Comparison of ENCODE assay signal across 1 cellular context in the genomic region with DNA sequence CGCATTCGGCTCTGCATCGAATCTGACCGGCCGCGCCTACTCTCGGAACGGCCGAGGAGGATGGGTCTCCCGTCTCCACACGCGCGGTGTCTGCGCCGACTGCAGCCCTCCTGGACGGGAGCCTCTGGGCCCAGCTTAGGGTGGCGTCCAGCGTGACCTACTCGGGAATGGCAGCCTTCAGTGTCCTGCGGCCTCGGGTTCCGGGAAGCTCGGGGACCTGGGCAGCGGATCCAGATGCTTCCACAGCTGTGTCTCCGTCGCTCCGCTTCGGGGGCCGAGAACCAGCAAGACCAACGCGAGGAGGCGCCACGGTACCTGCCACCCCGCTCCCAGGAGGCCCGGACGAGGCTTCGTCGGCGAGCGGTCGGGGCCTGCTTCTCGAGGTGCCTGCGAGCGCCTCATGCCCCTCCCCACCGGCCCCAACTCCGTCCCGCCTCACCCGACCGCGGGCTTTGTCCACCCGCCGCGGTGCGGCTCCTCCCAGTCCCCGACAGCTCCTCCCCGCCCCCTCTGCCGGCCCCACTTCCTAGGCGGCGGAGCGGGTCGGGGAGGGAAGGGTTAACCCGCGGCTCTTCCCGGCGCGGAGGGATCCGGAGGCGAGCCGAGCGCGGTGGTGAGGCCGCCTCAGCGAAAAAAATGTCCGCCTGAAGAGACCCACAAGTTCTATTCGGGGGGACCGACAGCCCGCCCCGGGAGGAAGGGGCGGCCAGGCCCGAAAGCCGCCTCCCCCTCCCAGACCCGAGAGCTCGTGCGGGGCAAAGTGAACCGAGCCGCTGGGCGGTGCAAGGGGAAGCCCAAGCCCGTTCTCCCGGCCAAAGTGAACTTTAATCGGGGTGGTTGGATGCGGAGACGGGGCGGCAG.
TF ChIP-seq lines count a peak whose summit lies in the region.

A gene (plus strand): TSS at position 599 of the 861 bp plus-strand sequence. CDS start 1,270 bp downstream, outside the sequence.

TF ChIP-seq in K562, 482 proteins besides CTCF, POLR2A, EP300 and RAD21 (continued from another document and continues in another):
- TF ChIP-seq, protein P1, sequence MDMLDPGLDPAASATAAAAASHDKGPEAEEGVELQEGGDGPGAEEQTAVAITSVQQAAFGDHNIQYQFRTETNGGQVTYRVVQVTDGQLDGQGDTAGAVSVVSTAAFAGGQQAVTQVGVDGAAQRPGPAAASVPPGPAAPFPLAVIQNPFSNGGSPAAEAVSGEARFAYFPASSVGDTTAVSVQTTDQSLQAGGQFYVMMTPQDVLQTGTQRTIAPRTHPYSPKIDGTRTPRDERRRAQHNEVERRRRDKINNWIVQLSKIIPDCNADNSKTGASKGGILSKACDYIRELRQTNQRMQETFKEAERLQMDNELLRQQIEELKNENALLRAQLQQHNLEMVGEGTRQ (CRISPR knock-in tag; IDR thresholded peaks at IDR 0.05): no peak
- no peak; the same call in 1 of the 2 replicates for TF ChIP-seq NR2C2 (CRISPR knock-in tag; IDR thresholded peaks at IDR 0.05)
- peak; percentile 76 for TF ChIP-seq NR2C2 (tag; IDR thresholded peaks at IDR 0.05)
- TF ChIP-seq NCOA2 (IDR thresholded peaks at IDR 0.05; ENCODE audit: partially characterized antibody in 2 of 2): no peak
- TF ChIP-seq FOXA3 (CRISPR knock-in tag; conservative IDR thresholded peaks at IDR 0.05 in 1 of 2, IDR thresholded peaks at IDR 0.05 in 1 of 2): no peak
- no peak for TF ChIP-seq HEY1 (CRISPR knock-in tag; IDR thresholded peaks at IDR 0.05; ENCODE audit: borderline replicate concordance)
- TF ChIP-seq ZBED1 (IDR thresholded peaks at IDR 0.05): 0 out of 2 replicates have a peak, but pooled peaks have one; percentile 14
- 0 out of 4 replicates have a peak, but pooled peaks of 1 of the 2 experiments have one; percentile 35 for TF ChIP-seq TRIM24 (IDR thresholded peaks at IDR 0.05)
- TF ChIP-seq, protein P2, sequence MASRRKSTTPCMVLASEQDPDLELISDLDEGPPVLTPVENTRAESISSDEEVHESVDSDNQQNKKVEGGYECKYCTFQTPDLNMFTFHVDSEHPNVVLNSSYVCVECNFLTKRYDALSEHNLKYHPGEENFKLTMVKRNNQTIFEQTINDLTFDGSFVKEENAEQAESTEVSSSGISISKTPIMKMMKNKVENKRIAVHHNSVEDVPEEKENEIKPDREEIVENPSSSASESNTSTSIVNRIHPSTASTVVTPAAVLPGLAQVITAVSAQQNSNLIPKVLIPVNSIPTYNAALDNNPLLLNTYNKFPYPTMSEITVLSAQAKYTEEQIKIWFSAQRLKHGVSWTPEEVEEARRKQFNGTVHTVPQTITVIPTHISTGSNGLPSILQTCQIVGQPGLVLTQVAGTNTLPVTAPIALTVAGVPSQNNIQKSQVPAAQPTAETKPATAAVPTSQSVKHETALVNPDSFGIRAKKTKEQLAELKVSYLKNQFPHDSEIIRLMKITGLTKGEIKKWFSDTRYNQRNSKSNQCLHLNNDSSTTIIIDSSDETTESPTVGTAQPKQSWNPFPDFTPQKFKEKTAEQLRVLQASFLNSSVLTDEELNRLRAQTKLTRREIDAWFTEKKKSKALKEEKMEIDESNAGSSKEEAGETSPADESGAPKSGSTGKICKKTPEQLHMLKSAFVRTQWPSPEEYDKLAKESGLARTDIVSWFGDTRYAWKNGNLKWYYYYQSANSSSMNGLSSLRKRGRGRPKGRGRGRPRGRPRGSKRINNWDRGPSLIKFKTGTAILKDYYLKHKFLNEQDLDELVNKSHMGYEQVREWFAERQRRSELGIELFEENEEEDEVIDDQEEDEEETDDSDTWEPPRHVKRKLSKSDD (conservative IDR thresholded peaks at IDR 0.05; ENCODE audit: low read length): no peak
- TF ChIP-seq NFRKB (IDR thresholded peaks at IDR 0.05; ENCODE audit: low read depth): peak; percentile 94
- TF ChIP-seq SMAD2 (IDR thresholded peaks at IDR 0.05; ENCODE audit: low read depth, low read length): no peak
- peak; percentile 80 for TF ChIP-seq LCOR (CRISPR knock-in tag; IDR thresholded peaks at IDR 0.05)
- no peak for TF ChIP-seq KLF16 (IDR thresholded peaks at IDR 0.05)
- TF ChIP-seq CBFA2T3 (IDR thresholded peaks at IDR 0.05): peak; percentile 17; the same call in 1 of the 2 replicates
- no peak for TF ChIP-seq NR1H2 (CRISPR knock-in tag; IDR thresholded peaks at IDR 0.05)
- no peak for TF ChIP-seq MEF2A (IDR thresholded peaks at IDR 0.05; ENCODE audit: control insufficient read depth, low read depth, low read length)
- TF ChIP-seq, protein P3, sequence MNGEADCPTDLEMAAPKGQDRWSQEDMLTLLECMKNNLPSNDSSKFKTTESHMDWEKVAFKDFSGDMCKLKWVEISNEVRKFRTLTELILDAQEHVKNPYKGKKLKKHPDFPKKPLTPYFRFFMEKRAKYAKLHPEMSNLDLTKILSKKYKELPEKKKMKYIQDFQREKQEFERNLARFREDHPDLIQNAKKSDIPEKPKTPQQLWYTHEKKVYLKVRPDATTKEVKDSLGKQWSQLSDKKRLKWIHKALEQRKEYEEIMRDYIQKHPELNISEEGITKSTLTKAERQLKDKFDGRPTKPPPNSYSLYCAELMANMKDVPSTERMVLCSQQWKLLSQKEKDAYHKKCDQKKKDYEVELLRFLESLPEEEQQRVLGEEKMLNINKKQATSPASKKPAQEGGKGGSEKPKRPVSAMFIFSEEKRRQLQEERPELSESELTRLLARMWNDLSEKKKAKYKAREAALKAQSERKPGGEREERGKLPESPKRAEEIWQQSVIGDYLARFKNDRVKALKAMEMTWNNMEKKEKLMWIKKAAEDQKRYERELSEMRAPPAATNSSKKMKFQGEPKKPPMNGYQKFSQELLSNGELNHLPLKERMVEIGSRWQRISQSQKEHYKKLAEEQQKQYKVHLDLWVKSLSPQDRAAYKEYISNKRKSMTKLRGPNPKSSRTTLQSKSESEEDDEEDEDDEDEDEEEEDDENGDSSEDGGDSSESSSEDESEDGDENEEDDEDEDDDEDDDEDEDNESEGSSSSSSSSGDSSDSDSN (IDR thresholded peaks at IDR 0.05; ENCODE audit: borderline replicate concordance in 1 of 2, low read depth in 2 of 2, low read length in 2 of 2): peak; percentile 87 to 88
- TF ChIP-seq RBM15 (IDR thresholded peaks at IDR 0.05; ENCODE audit: insufficient read depth, low read length): no peak
- TF ChIP-seq PTBP1 (IDR thresholded peaks at IDR 0.05; ENCODE audit: low read depth, low read length): 0 out of 2 replicates have a peak, but pooled peaks have one; percentile 20
- TF ChIP-seq, protein P4, sequence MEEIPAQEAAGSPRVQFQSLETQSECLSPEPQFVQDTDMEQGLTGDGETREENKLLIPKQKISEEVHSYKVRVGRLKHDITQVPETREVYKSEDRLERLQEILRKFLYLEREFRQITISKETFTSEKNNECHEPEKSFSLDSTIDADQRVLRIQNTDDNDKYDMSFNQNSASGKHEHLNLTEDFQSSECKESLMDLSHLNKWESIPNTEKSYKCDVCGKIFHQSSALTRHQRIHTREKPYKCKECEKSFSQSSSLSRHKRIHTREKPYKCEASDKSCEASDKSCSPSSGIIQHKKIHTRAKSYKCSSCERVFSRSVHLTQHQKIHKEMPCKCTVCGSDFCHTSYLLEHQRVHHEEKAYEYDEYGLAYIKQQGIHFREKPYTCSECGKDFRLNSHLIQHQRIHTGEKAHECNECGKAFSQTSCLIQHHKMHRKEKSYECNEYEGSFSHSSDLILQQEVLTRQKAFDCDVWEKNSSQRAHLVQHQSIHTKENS (CRISPR knock-in tag; IDR thresholded peaks at IDR 0.05): no peak
- TF ChIP-seq PCBP1 (IDR thresholded peaks at IDR 0.05; ENCODE audit: low read depth, low read length, poor library complexity, severe bottlenecking): peak; percentile 99
- TF ChIP-seq MEF2D (tag; conservative IDR thresholded peaks at IDR 0.05; ENCODE audit: low read depth): no peak
- no peak for TF ChIP-seq SMAD3 (CRISPR knock-in tag; conservative IDR thresholded peaks at IDR 0.05)
- TF ChIP-seq ZNF584 (CRISPR knock-in tag; IDR thresholded peaks at IDR 0.05; ENCODE audit: low read depth): no peak
- no peak for TF ChIP-seq CBX5 (IDR thresholded peaks at IDR 0.05; ENCODE audit: borderline replicate concordance, low read depth)
- TF ChIP-seq ASH1L (IDR thresholded peaks at IDR 0.05; ENCODE audit: borderline replicate concordance, low read depth, partially characterized antibody): no peak
- TF ChIP-seq, protein P5, sequence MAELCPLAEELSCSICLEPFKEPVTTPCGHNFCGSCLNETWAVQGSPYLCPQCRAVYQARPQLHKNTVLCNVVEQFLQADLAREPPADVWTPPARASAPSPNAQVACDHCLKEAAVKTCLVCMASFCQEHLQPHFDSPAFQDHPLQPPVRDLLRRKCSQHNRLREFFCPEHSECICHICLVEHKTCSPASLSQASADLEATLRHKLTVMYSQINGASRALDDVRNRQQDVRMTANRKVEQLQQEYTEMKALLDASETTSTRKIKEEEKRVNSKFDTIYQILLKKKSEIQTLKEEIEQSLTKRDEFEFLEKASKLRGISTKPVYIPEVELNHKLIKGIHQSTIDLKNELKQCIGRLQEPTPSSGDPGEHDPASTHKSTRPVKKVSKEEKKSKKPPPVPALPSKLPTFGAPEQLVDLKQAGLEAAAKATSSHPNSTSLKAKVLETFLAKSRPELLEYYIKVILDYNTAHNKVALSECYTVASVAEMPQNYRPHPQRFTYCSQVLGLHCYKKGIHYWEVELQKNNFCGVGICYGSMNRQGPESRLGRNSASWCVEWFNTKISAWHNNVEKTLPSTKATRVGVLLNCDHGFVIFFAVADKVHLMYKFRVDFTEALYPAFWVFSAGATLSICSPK (IDR thresholded peaks at IDR 0.05; ENCODE audit: borderline replicate concordance): no peak
- peak; percentile 77 for TF ChIP-seq KDM5B (IDR thresholded peaks at IDR 0.05; ENCODE audit: insufficient replicate concordance, low read depth, low read length)
- TF ChIP-seq ZNF165 (CRISPR knock-in tag; IDR thresholded peaks at IDR 0.05; ENCODE audit: borderline replicate concordance): no peak
- TF ChIP-seq, protein P6, sequence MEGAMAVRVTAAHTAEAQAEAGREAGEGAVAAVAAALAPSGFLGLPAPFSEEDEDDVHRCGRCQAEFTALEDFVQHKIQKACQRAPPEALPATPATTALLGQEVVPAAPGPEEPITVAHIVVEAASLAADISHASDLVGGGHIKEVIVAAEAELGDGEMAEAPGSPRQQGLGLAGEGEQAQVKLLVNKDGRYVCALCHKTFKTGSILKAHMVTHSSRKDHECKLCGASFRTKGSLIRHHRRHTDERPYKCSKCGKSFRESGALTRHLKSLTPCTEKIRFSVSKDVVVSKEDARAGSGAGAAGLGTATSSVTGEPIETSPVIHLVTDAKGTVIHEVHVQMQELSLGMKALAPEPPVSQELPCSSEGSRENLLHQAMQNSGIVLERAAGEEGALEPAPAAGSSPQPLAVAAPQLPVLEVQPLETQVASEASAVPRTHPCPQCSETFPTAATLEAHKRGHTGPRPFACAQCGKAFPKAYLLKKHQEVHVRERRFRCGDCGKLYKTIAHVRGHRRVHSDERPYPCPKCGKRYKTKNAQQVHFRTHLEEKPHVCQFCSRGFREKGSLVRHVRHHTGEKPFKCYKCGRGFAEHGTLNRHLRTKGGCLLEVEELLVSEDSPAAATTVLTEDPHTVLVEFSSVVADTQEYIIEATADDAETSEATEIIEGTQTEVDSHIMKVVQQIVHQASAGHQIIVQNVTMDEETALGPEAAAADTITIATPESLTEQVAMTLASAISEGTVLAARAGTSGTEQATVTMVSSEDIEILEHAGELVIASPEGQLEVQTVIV (CRISPR knock-in tag; IDR thresholded peaks at IDR 0.05; ENCODE audit: borderline replicate concordance): no peak
- no peak for TF ChIP-seq ZNF551 (CRISPR knock-in tag; IDR thresholded peaks at IDR 0.05)
- TF ChIP-seq, protein P7, sequence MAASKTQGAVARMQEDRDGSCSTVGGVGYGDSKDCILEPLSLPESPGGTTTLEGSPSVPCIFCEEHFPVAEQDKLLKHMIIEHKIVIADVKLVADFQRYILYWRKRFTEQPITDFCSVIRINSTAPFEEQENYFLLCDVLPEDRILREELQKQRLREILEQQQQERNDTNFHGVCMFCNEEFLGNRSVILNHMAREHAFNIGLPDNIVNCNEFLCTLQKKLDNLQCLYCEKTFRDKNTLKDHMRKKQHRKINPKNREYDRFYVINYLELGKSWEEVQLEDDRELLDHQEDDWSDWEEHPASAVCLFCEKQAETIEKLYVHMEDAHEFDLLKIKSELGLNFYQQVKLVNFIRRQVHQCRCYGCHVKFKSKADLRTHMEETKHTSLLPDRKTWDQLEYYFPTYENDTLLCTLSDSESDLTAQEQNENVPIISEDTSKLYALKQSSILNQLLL (CRISPR knock-in tag; IDR thresholded peaks at IDR 0.05; ENCODE audit: borderline replicate concordance): no peak
- no peak for TF ChIP-seq ZNF212 (CRISPR knock-in tag; IDR thresholded peaks at IDR 0.05)
- TF ChIP-seq, protein P8, sequence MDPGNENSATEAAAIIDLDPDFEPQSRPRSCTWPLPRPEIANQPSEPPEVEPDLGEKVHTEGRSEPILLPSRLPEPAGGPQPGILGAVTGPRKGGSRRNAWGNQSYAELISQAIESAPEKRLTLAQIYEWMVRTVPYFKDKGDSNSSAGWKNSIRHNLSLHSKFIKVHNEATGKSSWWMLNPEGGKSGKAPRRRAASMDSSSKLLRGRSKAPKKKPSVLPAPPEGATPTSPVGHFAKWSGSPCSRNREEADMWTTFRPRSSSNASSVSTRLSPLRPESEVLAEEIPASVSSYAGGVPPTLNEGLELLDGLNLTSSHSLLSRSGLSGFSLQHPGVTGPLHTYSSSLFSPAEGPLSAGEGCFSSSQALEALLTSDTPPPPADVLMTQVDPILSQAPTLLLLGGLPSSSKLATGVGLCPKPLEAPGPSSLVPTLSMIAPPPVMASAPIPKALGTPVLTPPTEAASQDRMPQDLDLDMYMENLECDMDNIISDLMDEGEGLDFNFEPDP (CRISPR knock-in tag; IDR thresholded peaks at IDR 0.05): no peak
- TF ChIP-seq TAF9B (IDR thresholded peaks at IDR 0.05; ENCODE audit: partially characterized antibody): peak; percentile 81
- TF ChIP-seq HMG20A (CRISPR knock-in tag; conservative IDR thresholded peaks at IDR 0.05): no peak
- TF ChIP-seq SETDB1 (IDR thresholded peaks at IDR 0.05; ENCODE audit: low read length): no peak
- TF ChIP-seq KHSRP (IDR thresholded peaks at IDR 0.05): no peak
- TF ChIP-seq, protein P9, sequence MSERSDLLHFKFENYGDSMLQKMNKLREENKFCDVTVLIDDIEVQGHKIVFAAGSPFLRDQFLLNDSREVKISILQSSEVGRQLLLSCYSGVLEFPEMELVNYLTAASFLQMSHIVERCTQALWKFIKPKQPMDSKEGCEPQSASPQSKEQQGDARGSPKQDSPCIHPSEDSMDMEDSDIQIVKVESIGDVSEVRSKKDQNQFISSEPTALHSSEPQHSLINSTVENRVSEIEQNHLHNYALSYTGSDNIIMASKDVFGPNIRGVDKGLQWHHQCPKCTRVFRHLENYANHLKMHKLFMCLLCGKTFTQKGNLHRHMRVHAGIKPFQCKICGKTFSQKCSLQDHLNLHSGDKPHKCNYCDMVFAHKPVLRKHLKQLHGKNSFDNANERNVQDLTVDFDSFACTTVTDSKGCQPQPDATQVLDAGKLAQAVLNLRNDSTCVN (CRISPR knock-in tag; IDR thresholded peaks at IDR 0.05): no peak
